8 cellular contexts compared by ENCODE assay signal in the genomic region with DNA sequence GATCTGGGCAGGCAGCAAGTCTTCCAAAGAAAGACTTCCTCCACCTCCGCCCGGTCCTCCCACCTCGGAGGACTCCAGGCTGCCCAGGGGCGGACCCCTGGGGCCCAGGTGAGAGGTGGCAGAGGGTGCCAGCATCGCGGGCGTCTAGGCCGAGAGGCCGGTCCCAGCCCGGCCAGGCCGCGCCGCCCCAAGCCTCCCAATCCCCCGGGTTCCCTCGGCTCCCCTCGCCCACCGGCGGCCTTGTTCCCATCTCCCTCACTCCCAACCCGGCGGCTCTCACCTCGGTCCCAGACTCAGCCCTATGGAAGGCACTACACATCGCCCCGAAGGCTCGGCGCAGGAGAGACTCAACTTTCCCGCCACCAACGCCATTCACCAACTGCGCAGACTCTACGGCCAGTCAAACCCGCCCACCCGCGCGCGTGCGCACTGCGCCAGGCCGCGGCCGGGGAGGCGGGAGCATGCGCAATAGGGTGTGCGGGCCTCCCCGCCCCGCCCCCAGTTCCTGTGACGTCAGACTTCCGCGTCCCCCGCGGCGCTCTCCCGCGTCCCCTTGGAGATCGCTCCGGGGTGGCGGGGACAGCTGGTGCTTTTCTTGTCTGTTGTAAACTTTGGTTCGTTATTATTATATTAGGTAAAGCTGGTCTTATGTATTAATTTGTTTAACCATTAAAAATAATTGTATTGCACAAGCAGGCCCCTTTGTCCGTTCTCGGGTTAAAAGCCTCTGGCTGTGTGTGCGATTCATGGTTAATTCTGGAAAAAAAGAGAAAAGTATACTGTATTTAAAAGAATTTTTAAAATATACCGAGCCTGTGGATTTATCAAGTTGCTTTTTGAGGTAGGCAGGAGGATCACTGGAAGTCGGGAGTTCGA. TPM values are rescaled to one million over a fixed set of nuclear protein-coding genes. Genes with fewer than 3 reads are reported as not detected.
A peak's percentile ranks its signal among the peaks of the same experiment; 100 is the strongest.
DNase-seq lines count a peak whose midpoint lies in the region; TF ChIP-seq lines count a peak whose summit lies in the region.

TSS of gene XRCC2 (minus strand) at position 381 of the 876 bp plus-strand sequence. CDS start at position 319, 62 bp downstream.

- H3K23ac ChIP-seq in H9 (ENCODE audit: insufficient read length, low read depth, low read length), result no peak within 1 kb of the TSS

- WGBS in H9 (ENCODE audit: extremely low coverage, insufficient read length, low lambda C conversion rate), result no CpG with 5 or more reads among the region's 62 CpGs

- peak within 1 kb of the TSS; percentile 62 for H2BK120ac ChIP-seq in H9 (ENCODE audit: low read depth, low read length, poor library complexity, severe bottlenecking)

- H3K36me3 ChIP-seq in ES-I3 (ENCODE audit: insufficient read depth, low read length), result peaks cover 3% of the 10 kb centered on the region; the same call in 1 of the 2 replicates

- peak within 1 kb of the TSS; percentile 58 for H3K18ac ChIP-seq in H9 (ENCODE audit: insufficient read length, low read depth, low read length)

- H3K36me3 Mint-ChIP-seq in H9 (ENCODE audit: insufficient read depth in 1 of 3, low read depth in 3 of 3) (peaks cover 11 to 16% (median 11%) of the 10 kb centered on the region in 3 experiments), nephron progenitor cell (ENCODE audit: low read depth) (peaks cover 16% of the 10 kb centered on the region)
- peaks cover 31% of the 10 kb centered on the region for H3K36me3 Mint-ChIP-seq in stimulated activated naive CD8-positive, alpha-beta T cell treated with anti-CD3 and anti-CD28 coated beads, Interleukin-15, Interleukin-2, amounts not matched to agents 100 ng/mL and 50 ng/mL, for 24 hours (ENCODE audit: low read depth)

- H4K20me1 ChIP-seq in H9 (ENCODE audit: control insufficient read depth, insufficient read depth, insufficient read length), result no peaks in the 10 kb centered on the region

- H2BK5ac ChIP-seq in H9 (ENCODE audit: insufficient read length, low read length), result no peak within 1 kb of the TSS

- H3K14ac ChIP-seq in H9 (ENCODE audit: insufficient read depth, low read length), result peak within 1 kb of the TSS; percentile 49; the same call in 1 of the 2 replicates

- no peaks in the 10 kb centered on the region for H3K27me3 ChIP-seq in H9 (ENCODE audit: insufficient read depth, low read length)

- TF ChIP-seq CTCF in H9 (conservative IDR thresholded peaks at IDR 0.05) (no peak), nephron progenitor cell (IDR thresholded peaks at IDR 0.05) (no peak)

- no peak within 1 kb of the TSS for H3T11ph ChIP-seq in H9 (ENCODE audit: low read length)

- no peak within 1 kb of the TSS for H3K27ac ChIP-seq in H9 (ENCODE audit: insufficient read length, low read depth, low read length)

- H3K4me1 Mint-ChIP-seq in H9 (peaks cover 6% of the 10 kb centered on the region in 2 experiments), nephron progenitor cell (peaks cover 14% of the 10 kb centered on the region)
- H3K4me1 Mint-ChIP-seq in stimulated activated naive CD8-positive, alpha-beta T cell treated with anti-CD3 and anti-CD28 coated beads, Interleukin-15, Interleukin-2, amounts not matched to agents 100 ng/mL and 50 ng/mL, for 24 hours (ENCODE audit: low read depth), result peaks cover 11% of the 10 kb centered on the region

- H2AFZ ChIP-seq in H9 (ENCODE audit: low read length), result no peak within 1 kb of the TSS

- H3K9me3 ChIP-seq in ES-I3 (ENCODE audit: control insufficient read depth, insufficient read depth, low read length), result no peaks in the 10 kb centered on the region
- no peaks in the 10 kb centered on the region for H3K9me3 ChIP-seq in H9 (ENCODE audit: control insufficient read depth, low read depth, low read length)

- no peak within 1 kb of the TSS for H2BK12ac ChIP-seq in H9 (ENCODE audit: insufficient read length, low read depth, low read length)

- H3K27me3 Mint-ChIP-seq in H9 (ENCODE audit: low read depth), result peaks cover 3% of the 10 kb centered on the region; the same call in 1 of the 2 replicates
- peaks cover 9% of the 10 kb centered on the region for H3K27me3 Mint-ChIP-seq in nephron progenitor cell (ENCODE audit: low read depth, poor library complexity)
- no peaks in the 10 kb centered on the region for H3K27me3 Mint-ChIP-seq in stimulated activated naive CD8-positive, alpha-beta T cell treated with anti-CD3 and anti-CD28 coated beads, Interleukin-15, Interleukin-2, amounts not matched to agents 100 ng/mL and 50 ng/mL, for 24 hours

- peak; percentile 90 for DNase-seq in H9
- peak; percentile 90 for DNase-seq in M059J (ENCODE audit: low read depth)
- DNase-seq in activated T-helper 9 cell treated with anti-CD3 and anti-CD28 coated beads, Interleukin-2, amount 50 U/mL, for 16 hours (ENCODE audit: low read depth), result peak; percentile 95
- DNase-seq in fibroblast of the conjunctiva (ENCODE audit: low read depth), result peak; percentile 83
- DNase-seq in nephron progenitor cell, result peak; percentile 96

- H2BK20ac ChIP-seq in H9 (ENCODE audit: low read depth, low read length, poor library complexity, severe bottlenecking), result no peak within 1 kb of the TSS

- H3K56ac ChIP-seq in H9 (ENCODE audit: insufficient read length, low read depth, low read length), result no peak within 1 kb of the TSS

- TF ChIP-seq POLR2A in Raji (IDR thresholded peaks at IDR 0.05; ENCODE audit: insufficient read depth, low read depth, low read length), result peak; percentile 88

- peak within 1 kb of the TSS; percentile 91 for H3K9ac ChIP-seq in ES-I3 (ENCODE audit: low read depth, low read length)
- peak within 1 kb of the TSS; percentile 84 for H3K9ac ChIP-seq in H9 (ENCODE audit: extremely low read depth, insufficient read length, low read length)

- no peak within 1 kb of the TSS for H2AK5ac ChIP-seq in H9 (ENCODE audit: insufficient read length, low read length)

- peaks cover 7% of the 10 kb centered on the region for H3K23me2 ChIP-seq in H9 (ENCODE audit: insufficient read length, low read depth, low read length, poor library complexity, severe bottlenecking)

- no peak within 1 kb of the TSS for H4K5ac ChIP-seq in H9 (ENCODE audit: insufficient read length, low read depth, low read length)

- H3K4me2 ChIP-seq in H9 (ENCODE audit: insufficient read depth, insufficient read length, low read length), result peak within 1 kb of the TSS; percentile 85

- H3K4ac ChIP-seq in H9 (ENCODE audit: low read depth, low read length), result no peak within 1 kb of the TSS; the same call in 1 of the 2 replicates

- H3K79me1 ChIP-seq in H9 (ENCODE audit: insufficient read depth, low read depth, low read length, poor library complexity, severe bottlenecking), result no peaks in the 10 kb centered on the region

- H3K4me1 ChIP-seq in ES-I3 (ENCODE audit: insufficient read depth, low read length) (no peaks in the 10 kb centered on the region), H9 (ENCODE audit: insufficient read depth, low read length) (peaks cover 2% of the 10 kb centered on the region; the same call in 1 of the 2 replicates)

- H3K4me3 Mint-ChIP-seq in H9 (peak within 1 kb of the TSS; percentile 97 to 98), nephron progenitor cell (peak within 1 kb of the TSS; percentile 98)
- H3K4me3 Mint-ChIP-seq in stimulated activated naive CD8-positive, alpha-beta T cell treated with anti-CD3 and anti-CD28 coated beads, Interleukin-15, Interleukin-2, amounts not matched to agents 100 ng/mL and 50 ng/mL, for 24 hours, result peak within 1 kb of the TSS; percentile 89

- no peaks in the 10 kb centered on the region; a peak in 2 of 5 replicates for H3K9me3 Mint-ChIP-seq in H9
- H3K9me3 Mint-ChIP-seq in nephron progenitor cell, result peaks cover 5% of the 10 kb centered on the region
- no peaks in the 10 kb centered on the region for H3K9me3 Mint-ChIP-seq in stimulated activated naive CD8-positive, alpha-beta T cell treated with anti-CD3 and anti-CD28 coated beads, Interleukin-15, Interleukin-2, amounts not matched to agents 100 ng/mL and 50 ng/mL, for 24 hours

- peaks cover 29% of the 10 kb centered on the region; the same call in 1 of the 2 replicates for H3K79me2 ChIP-seq in H9 (ENCODE audit: insufficient read depth, low read length)

- H3K27ac Mint-ChIP-seq in H9 (peak within 1 kb of the TSS; percentile 98 to 100 (median 99)), nephron progenitor cell (peak within 1 kb of the TSS; percentile 99)
- peak within 1 kb of the TSS; percentile 99 for H3K27ac Mint-ChIP-seq in stimulated activated naive CD8-positive, alpha-beta T cell treated with anti-CD3 and anti-CD28 coated beads, Interleukin-15, Interleukin-2, amounts not matched to agents 100 ng/mL and 50 ng/mL, for 24 hours

- H2BK15ac ChIP-seq in H9 (ENCODE audit: low read depth, low read length), result no peak within 1 kb of the TSS

- no peak within 1 kb of the TSS for H4K91ac ChIP-seq in H9 (ENCODE audit: insufficient read length, low read depth, low read length)

- H4K8ac ChIP-seq in H9 (replicated peaks; ENCODE audit: insufficient read length, low read depth, low read length), result no peak within 1 kb of the TSS

RNA-seq across cellular contexts. Expression of gene XRCC2, which starts in this region (rescaled TPM):
- 21.1 and 22.8 TPM in 2 replicates for total RNA-seq in H9 (2021)
- 9.4 and 11.2 TPM in 2 replicates for total RNA-seq in M059J (2014; rRNA removed; shearing (Covaris generic))
